Comparison of ENCODE assay signal across 8 cellular contexts in genomic region chr3:28476194-28476593, GRCh38.
A peak's percentile ranks its signal among the peaks of the same experiment; 100 is the strongest.
DNase-seq lines count a peak whose midpoint lies in the region; ATAC-seq and TF ChIP-seq lines count a peak whose summit lies in the region.

No MANE protein-coding gene starts in this region.

- no peak overlapping the region for H3K4me3 ChIP-seq in OCI-LY3 (ENCODE audit: low read length)
- no peak overlapping the region for H3K4me3 ChIP-seq in CD8-positive, alpha-beta T cell (ENCODE audit: low read depth, low read length)

- no peaks in the 10 kb centered on the region for H3K4me1 ChIP-seq in OCI-LY3 (ENCODE audit: low read length)
- no peaks in the 10 kb centered on the region for H3K4me1 ChIP-seq in CD8-positive, alpha-beta T cell (ENCODE audit: insufficient read depth, low read length)

- no peak overlapping the region for H3K4me2 ChIP-seq in OCI-LY3 (ENCODE audit: low read length)

- H3K9me3 ChIP-seq in OCI-LY3 (ENCODE audit: insufficient read depth, low read length) = no peaks in the 10 kb centered on the region
- H3K9me3 ChIP-seq in CD8-positive, alpha-beta T cell (ENCODE audit: low read length) = no peaks in the 10 kb centered on the region

- no peaks in the 10 kb centered on the region for H3K27me3 Mint-ChIP-seq in CD8-positive, alpha-beta T cell (ENCODE audit: low read depth)

- no peaks in the 10 kb centered on the region for H3K9me3 Mint-ChIP-seq in CD8-positive, alpha-beta T cell

- no peaks in the 10 kb centered on the region for H4K20me1 ChIP-seq in OCI-LY3 (ENCODE audit: insufficient read depth, low read length)

- peak; percentile 77 for ATAC-seq in HG03354 (IDR thresholded peaks at IDR 0.05; ENCODE audit: poor library complexity, severe bottlenecking, unreplicated experiment)
- ATAC-seq in CD8-positive, alpha-beta T cell = no peak

- H3K4me1 Mint-ChIP-seq in CD8-positive, alpha-beta T cell (ENCODE audit: low read depth) = no peaks in the 10 kb centered on the region

- H3K27me3 ChIP-seq in OCI-LY3 (ENCODE audit: low read depth, low read length) = no peaks in the 10 kb centered on the region
- no peaks in the 10 kb centered on the region for H3K27me3 ChIP-seq in CD8-positive, alpha-beta T cell (ENCODE audit: insufficient read depth, low read length)

- H3K27ac Mint-ChIP-seq in CD8-positive, alpha-beta T cell = no peak overlapping the region

- peak; percentile 3 for DNase-seq in 8988T
- DNase-seq in epithelial cell of prostate (ENCODE audit: low read depth, low spot score) = peak; percentile 2
- peak; percentile 56 for DNase-seq in pons (ENCODE audit: low spot score)
- DNase-seq in activated effector memory CD4-positive, alpha-beta T cell treated with anti-CD3 and anti-CD28 coated beads, Interleukin-2, amount 50 U/mL, for 16 hours = no peak
- DNase-seq in CD8-positive, alpha-beta T cell = no peak

- no peak overlapping the region for H3K27ac ChIP-seq in OCI-LY3 (ENCODE audit: low read length)
- no peak overlapping the region for H3K27ac ChIP-seq in epithelial cell of prostate
- H3K27ac ChIP-seq in CD8-positive, alpha-beta T cell (ENCODE audit: low read depth, low read length) = no peak overlapping the region

- CTCF ChIA-PET in CD8-positive, alpha-beta T cell (lab: Charles Lee) = no interaction called here

- TF ChIP-seq CTCF in GM12873 (IDR thresholded peaks at IDR 0.05; ENCODE audit: insufficient read depth, low read depth, low read length, missing control alignments) (peak; percentile 49), OCI-LY3 (IDR thresholded peaks at IDR 0.05; ENCODE audit: low read depth, low read length) (peak; percentile 95)
- no peak for TF ChIP-seq CTCF in CD8-positive, alpha-beta T cell (IDR thresholded peaks at IDR 0.05)

- no peak overlapping the region for H3K9ac ChIP-seq in OCI-LY3 (ENCODE audit: low read length)

- H3K36me3 ChIP-seq in OCI-LY3 (replicated peaks; ENCODE audit: low read depth, low read length) = no peaks in the 10 kb centered on the region
- no peaks in the 10 kb centered on the region for H3K36me3 ChIP-seq in CD8-positive, alpha-beta T cell (ENCODE audit: insufficient read depth, low read length)

- H2AFZ ChIP-seq in OCI-LY3 (ENCODE audit: low read depth, low read length) = no peak overlapping the region

- no peak overlapping the region for H3K4me3 Mint-ChIP-seq in CD8-positive, alpha-beta T cell

- H3K36me3 Mint-ChIP-seq in CD8-positive, alpha-beta T cell = no peaks in the 10 kb centered on the region

- H3K79me2 ChIP-seq in OCI-LY3 (ENCODE audit: low read length) = no peaks in the 10 kb centered on the region

- intact Hi-C loops in CD8-positive, alpha-beta T cell (cut with DNase I, micrococcal nuclease) = no loop called here

- POLR2A ChIA-PET in CD8-positive, alpha-beta T cell (lab: Charles Lee) = no interaction called here

Comparison
In these comparisons a context has a peak if more than half of its experiments do, and no peak if none do; other contexts are left out.
1. DNase-seq: peak in 8988T (single experiment), epithelial cell of prostate (single experiment) and pons (single experiment); none in activated effector memory CD4-positive, alpha-beta T cell treated with anti-CD3 and anti-CD28 coated beads, Interleukin-2, amount 50 U/mL, for 16 hours (single experiment) and CD8-positive, alpha-beta T cell (0 of 7).